Comparison of ENCODE assay signal across 13 cellular contexts in genomic region chr1:234532511-234532922, GRCh38. TPM values are rescaled to one million over a fixed set of nuclear protein-coding genes. Genes with fewer than 3 reads are reported as not detected.
A peak's percentile ranks its signal among the peaks of the same experiment; 100 is the strongest.
DNase-seq lines count a peak whose midpoint lies in the region; ATAC-seq and TF ChIP-seq lines count a peak whose summit lies in the region.
"Had no signal": no experiment of that assay in that cellular context is flagged by ENCODE, and none has a peak within 500 bp of the region (broad histone marks: within the 10 kb centered on the region; RNA-seq: fewer than 3 reads in every experiment).

No MANE protein-coding gene starts in this region.

- POLR2A ChIA-PET in CD8-positive, alpha-beta memory T cell (lab: Charles Lee): no interaction called here

- ATAC-seq in left colon: peak; percentile 74
- no peak for ATAC-seq in HG03460 (IDR thresholded peaks at IDR 0.05; ENCODE audit: unreplicated experiment)

- no peak for TF ChIP-seq CTCF in LNCaP clone FGC (IDR thresholded peaks at IDR 0.05; ENCODE audit: control insufficient read depth, extremely low read depth, insufficient read depth)

- no peaks in the 10 kb centered on the region for H3K9me3 ChIP-seq in CD8-positive, alpha-beta memory T cell (ENCODE audit: low read length)

- H3K36me3 Mint-ChIP-seq in CD8-positive, alpha-beta memory T cell: no peaks in the 10 kb centered on the region
- H3K36me3 Mint-ChIP-seq: memory B cell had no signal

- no peaks in the 10 kb centered on the region for H3K36me3 ChIP-seq in CD8-positive, alpha-beta memory T cell (ENCODE audit: insufficient read depth, low read length)

- DNase-seq in LNCaP clone FGC (ENCODE audit: low read depth) (peak; percentile 79), caudate nucleus (lab: John Stamatoyannopoulos, UW) (peak in 13 of 61 donors; percentile 15 to 62 (median 26)), left colon (peak in 1 of 2 donors; percentile 69), posterior cingulate gyrus (no peak), DMS153 (lab: John Stamatoyannopoulos, UW) (no peak)
- DNase-seq in CD8-positive, alpha-beta memory T cell: no peak
- DNase-seq: activated CD8-positive, alpha-beta memory T cell treated with anti-CD3 and anti-CD28 coated beads for 24 hours; cortex of kidney; Kasumi-1; SHP77 had no signal

- CTCF ChIA-PET in CD8-positive, alpha-beta memory T cell (lab: Charles Lee): no interaction called here

- H3K4me1 Mint-ChIP-seq in CD8-positive, alpha-beta memory T cell: peaks cover 0 to 4% (median 1%) of the 10 kb centered on the region in 3 donors

- intact Hi-C loops in left colon (cut with DNase I, micrococcal nuclease): loop anchor here in 1 of 2 donors (5.0 kb wide), 1 partner anchor 70 kb away; no protein-coding TSS in a partner anchor
- intact Hi-C loops in posterior cingulate gyrus (cut with DNase I): loop anchor here (10.0 kb wide), 1 partner anchor 192 kb away; no protein-coding TSS in a partner anchor

- peaks cover 5% of the 10 kb centered on the region for H3K27me3 ChIP-seq in CD8-positive, alpha-beta memory T cell (ENCODE audit: insufficient read depth, low read length, poor library complexity, severe bottlenecking)

- 0 out of 2 replicates have a peak overlapping the region, but pooled peaks have one; percentile 0 for H3K4me3 ChIP-seq in LNCaP clone FGC (ENCODE audit: low read depth, low read length)
- H3K4me3 ChIP-seq in skin epidermis: no peak overlapping the region
- no peak overlapping the region for H3K4me3 ChIP-seq in CD8-positive, alpha-beta memory T cell (ENCODE audit: low read length)

- no peak overlapping the region for H3K27ac Mint-ChIP-seq in CD8-positive, alpha-beta memory T cell
- H3K27ac Mint-ChIP-seq: memory B cell had no signal

- H3K27ac ChIP-seq in caudate nucleus (ENCODE audit: low read depth, low read length) (peak overlapping the region; percentile 97), skin epidermis (peak overlapping the region; percentile 15 to 98 (median 89))
- no peak overlapping the region for H3K27ac ChIP-seq in CD8-positive, alpha-beta memory T cell (ENCODE audit: low read depth, low read length)

- H3K27me3 Mint-ChIP-seq in CD8-positive, alpha-beta memory T cell: peaks cover 8 to 19% of the 10 kb centered on the region in 2 donors

- no peak overlapping the region for H3K4me3 Mint-ChIP-seq in CD8-positive, alpha-beta memory T cell
- H3K4me3 Mint-ChIP-seq: memory B cell had no signal

- no peaks in the 10 kb centered on the region for H3K4me1 ChIP-seq in CD8-positive, alpha-beta memory T cell (ENCODE audit: insufficient read depth, low read length)

- no peaks in the 10 kb centered on the region for H3K9me3 Mint-ChIP-seq in CD8-positive, alpha-beta memory T cell
- H3K9me3 Mint-ChIP-seq: memory B cell had no signal

RNA-seq across cellular contexts. Expression of gene TARBP1, which starts 53.5 kb away (rescaled TPM):
- total RNA-seq in left colon: 10 to 100 TPM; 19.9 to 30.5 TPM
- total RNA-seq in CD8-positive, alpha-beta memory T cell: 10 to 100 TPM; 34.8 to 36.4 TPM
- polyA plus RNA-seq in CD8-positive, alpha-beta memory T cell: 15.0 TPM
